Comparison of ENCODE assay signal across 1 cellular context in genomic region chr9:98066235-98066634, GRCh38.
TF ChIP-seq lines count a peak whose summit lies in the region.

No MANE protein-coding gene starts in this region.

TF ChIP-seq in K562, 482 proteins besides CTCF, POLR2A, EP300 and RAD21:
- TF ChIP-seq ATF3 (IDR thresholded peaks at IDR 0.05) (peak; percentile 53), ATF3 (CRISPR knock-in tag; conservative IDR thresholded peaks at IDR 0.05) (no peak), GATA2 (CRISPR knock-in tag; IDR thresholded peaks at IDR 0.05) (no peak)
